8 cellular contexts compared by ENCODE assay signal in genomic region chr15:74616020-74616939, GRCh38. TPM values are rescaled to one million over a fixed set of nuclear protein-coding genes. Genes with fewer than 3 reads are reported as not detected.
A peak's percentile ranks its signal among the peaks of the same experiment; 100 is the strongest.
DNase-seq lines count a peak whose midpoint lies in the region; ATAC-seq and TF ChIP-seq lines count a peak whose summit lies in the region.

No MANE protein-coding gene starts in this region.

- H3K9me3 Mint-ChIP-seq in chondrocyte (ENCODE audit: low read depth): no peaks in the 10 kb centered on the region

- peaks cover 29% of the 10 kb centered on the region for H3K4me1 ChIP-seq in Karpas-422 (ENCODE audit: low read length)

- no peaks in the 10 kb centered on the region for H3K9me2 ChIP-seq in Karpas-422 (replicated peaks; ENCODE audit: insufficient read depth, low read length)

- peaks cover 6% of the 10 kb centered on the region for H3K36me3 Mint-ChIP-seq in chondrocyte (ENCODE audit: low read depth)

- H3K27me3 Mint-ChIP-seq in chondrocyte (ENCODE audit: low read depth): no peaks in the 10 kb centered on the region

- H3K4me3 Mint-ChIP-seq in chondrocyte (ENCODE audit: unreplicated experiment): peak overlapping the region; percentile 92

- H3K27ac Mint-ChIP-seq in chondrocyte (ENCODE audit: unreplicated experiment): peak overlapping the region; percentile 89

- peak overlapping the region; percentile 83 for H3K4me2 ChIP-seq in Karpas-422 (ENCODE audit: low read depth, low read length, poor library complexity, severe bottlenecking)

- H3K27ac ChIP-seq in Karpas-422 (ENCODE audit: low read length): peak overlapping the region; percentile 74

- no peak for ATAC-seq in GM21367 (IDR thresholded peaks at IDR 0.05; ENCODE audit: unreplicated experiment)

- H3K4me3 ChIP-seq in Karpas-422 (ENCODE audit: low read length): peak overlapping the region; percentile 99

- no peaks in the 10 kb centered on the region for H3K9me3 ChIP-seq in Karpas-422 (ENCODE audit: low read length)

- peak overlapping the region; percentile 98 for H3K9ac ChIP-seq in Karpas-422 (ENCODE audit: low read length)

- no peak for TF ChIP-seq CTCF in chondrocyte (IDR thresholded peaks at IDR 0.05)

- no peaks in the 10 kb centered on the region for H3K27me3 ChIP-seq in Karpas-422 (ENCODE audit: low read length)

- DNase-seq in NCI-H1436 (lab: John Stamatoyannopoulos, UW) (peak; percentile 10), NCI-H1436 treated with DMSO at 0.1 percent for 48 hours (lab: John Stamatoyannopoulos, UW) (no peak), Karpas-422 (peak; percentile 88), chondrocyte (ENCODE audit: low spot score) (no peak), left kidney (ENCODE audit: low read depth, low spot score) (peak; percentile 62)
- DNase-seq in activated CD4-positive, alpha-beta T cell treated with anti-CD3 and anti-CD28 coated beads for 1 hour: peak; percentile 51
- peak; percentile 70 to 72 for DNase-seq in stimulated activated CD4-positive, alpha-beta T cell treated with anti-CD3 and anti-CD28 coated beads, Interleukin-2, amount 100 ng/mL, for 24 hours

- peaks cover 28% of the 10 kb centered on the region for H3K4me1 Mint-ChIP-seq in chondrocyte (ENCODE audit: low read depth)

- H3K79me2 ChIP-seq in Karpas-422 (ENCODE audit: low read length): peaks cover 57% of the 10 kb centered on the region

- no peak overlapping the region for H2AFZ ChIP-seq in Karpas-422 (ENCODE audit: low read length)

- peaks cover 4% of the 10 kb centered on the region for H3K36me3 ChIP-seq in Karpas-422 (ENCODE audit: insufficient read depth, low read length)

- H4K20me1 ChIP-seq in Karpas-422 (ENCODE audit: insufficient read depth, low read depth, low read length): peaks cover 41% of the 10 kb centered on the region

RNA-seq across cellular contexts. Expression of gene CLK3, which starts 0.6 kb away (rescaled TPM):
- 114 and 147 TPM in 2 replicates for total RNA-seq in Karpas-422 (2014; rRNA removed; shearing (Covaris generic); ENCODE audit: low replicate concordance)
- total RNA-seq in chondrocyte: 43.0 to 48.6 TPM (median 44.5 TPM) in 3 replicates

Comparison
In these comparisons a context has a peak if more than half of its experiments do, and no peak if none do; other contexts are left out.
1. DNase-seq: peak in NCI-H1436 (single experiment), Karpas-422 (single experiment), activated CD4-positive, alpha-beta T cell treated with anti-CD3 and anti-CD28 coated beads for 1 hour (single experiment), left kidney (single experiment) and stimulated activated CD4-positive, alpha-beta T cell treated with anti-CD3 and anti-CD28 coated beads, Interleukin-2, amount 100 ng/mL, for 24 hours (2 of 2); none in NCI-H1436 treated with DMSO at 0.1 percent for 48 hours (single experiment) and chondrocyte (single experiment).